Comparison of ENCODE assay signal across 14 cellular contexts in genomic region chrX:113522814-113523213, GRCh38.
A peak's percentile ranks its signal among the peaks of the same experiment; 100 is the strongest.
DNase-seq lines count a peak whose midpoint lies in the region; ATAC-seq and TF ChIP-seq lines count a peak whose summit lies in the region.
"Had no signal": no experiment of that assay in that cellular context is flagged by ENCODE, and none has a peak within 500 bp of the region (broad histone marks: within the 10 kb centered on the region; RNA-seq: fewer than 3 reads in every experiment).

No MANE protein-coding gene starts in this region.

- H3K4me3 Mint-ChIP-seq in WTC11 = no peak overlapping the region
- H3K4me3 Mint-ChIP-seq: T-helper 2 cell treated with Interferon-gamma antibody and Interleukin-4, amounts not matched to agents 5 μg/mL and 100 μg/mL, for 36 hours had no signal

- no peaks in the 10 kb centered on the region for H3K9me3 ChIP-seq in sigmoid colon
- H3K9me3 ChIP-seq: right atrium auricular region had no signal

- POLR2A ChIA-PET in WTC11 (lab: Charles Lee) = no interaction called here

- H3K27me3 ChIP-seq in sigmoid colon = no peaks in the 10 kb centered on the region
- H3K27me3 ChIP-seq: right atrium auricular region had no signal

- H3K9me3 Mint-ChIP-seq in WTC11 = no peaks in the 10 kb centered on the region

- CTCF ChIA-PET in WTC11 (lab: Charles Lee) = no interaction called here

- H3K36me3 ChIP-seq in sigmoid colon = no peaks in the 10 kb centered on the region
- H3K36me3 ChIP-seq: right atrium auricular region had no signal

- H3K4me3 ChIP-seq in LNCaP clone FGC (ENCODE audit: low read depth, low read length) (no peak overlapping the region), sigmoid colon (no peak overlapping the region)
- H3K4me3 ChIP-seq: right atrium auricular region had no signal

- TF ChIP-seq EP300 in sigmoid colon (IDR thresholded peaks at IDR 0.05) = no peak

- H3K4me1 ChIP-seq in sigmoid colon = no peaks in the 10 kb centered on the region
- H3K4me1 ChIP-seq: right atrium auricular region had no signal

- TF ChIP-seq POLR2A in sigmoid colon (IDR thresholded peaks at IDR 0.05) = no peak

- intact Hi-C loops in sigmoid colon (cut with DNase I) = no loop called here

- H3K36me3 Mint-ChIP-seq in WTC11 = no peaks in the 10 kb centered on the region

- no peaks in the 10 kb centered on the region for H3K27me3 Mint-ChIP-seq in WTC11 (ENCODE audit: low read depth)

- peaks cover 11% of the 10 kb centered on the region for H3K4me1 Mint-ChIP-seq in WTC11

- DNase-seq in GM19240 (ENCODE audit: insufficient read length, low spot score) (peak; percentile 6), LNCaP clone FGC (ENCODE audit: low read depth) (peak; percentile 33), mucosa of gallbladder (ENCODE audit: low spot score) (peak; percentile 10), sigmoid colon (no peak), KG1 (lab: John Stamatoyannopoulos, UW) (no peak), WTC11 (ENCODE audit: low spot score) (no peak), ecto neural progenitor cell (ENCODE audit: low spot score) (no peak)
- DNase-seq: activated naive CD4-positive, alpha-beta T cell; left colon; NCI-H446 treated with DMSO at 0.1 percent for 48 hours; stimulated activated CD8-positive, alpha-beta memory T cell treated with anti-CD3 and anti-CD28 coated beads, Interleukin-4, amount 100 ng/mL, for 48 hours had no signal

- H3K27ac Mint-ChIP-seq in WTC11 = no peak overlapping the region
- H3K27ac Mint-ChIP-seq: T-helper 2 cell treated with Interferon-gamma antibody and Interleukin-4, amounts not matched to agents 5 μg/mL and 100 μg/mL, for 36 hours had no signal

- no peak overlapping the region for H3K27ac ChIP-seq in sigmoid colon
- H3K27ac ChIP-seq: right atrium auricular region had no signal

- ATAC-seq in HG02840 (IDR thresholded peaks at IDR 0.05; ENCODE audit: low FRiP score, unreplicated experiment) (peak; percentile 90), WTC11 (no peak)
- ATAC-seq: left colon had no signal

- WGBS in sigmoid colon, 2 donors = 62 to 76% methylated on average over 3 of the region's 3 CpGs

- TF ChIP-seq CTCF in LNCaP clone FGC (IDR thresholded peaks at IDR 0.05; ENCODE audit: control insufficient read depth, extremely low read depth, insufficient read depth) (no peak), sigmoid colon (IDR thresholded peaks at IDR 0.05) (no peak), WTC11 (IDR thresholded peaks at IDR 0.05) (no peak)

TF ChIP-seq in WTC11, 78 proteins besides CTCF, POLR2A, EP300 and RAD21:
- no peak for TF ChIP-seq ZNF317 (CRISPR knock-in tag; IDR thresholded peaks at IDR 0.05; ENCODE audit: borderline replicate concordance, low read depth)
- no peak for TF ChIP-seq SMAD3 (CRISPR knock-in tag; IDR thresholded peaks at IDR 0.05; ENCODE audit: borderline replicate concordance)
- no peak for TF ChIP-seq GRHL2 (CRISPR knock-in tag; IDR thresholded peaks at IDR 0.05; ENCODE audit: insufficient replicate concordance, severe bottlenecking)
- no peak for TF ChIP-seq FOXJ3 (CRISPR knock-in tag; IDR thresholded peaks at IDR 0.05; ENCODE audit: borderline replicate concordance)
- no peak for TF ChIP-seq TP53 (CRISPR knock-in tag; IDR thresholded peaks at IDR 0.05)
- TF ChIP-seq ZBTB21 (CRISPR knock-in tag; IDR thresholded peaks at IDR 0.05; ENCODE audit: borderline replicate concordance) = no peak
- no peak for TF ChIP-seq JAZF1 (CRISPR knock-in tag; IDR thresholded peaks at IDR 0.05)
- TF ChIP-seq, protein P1, sequence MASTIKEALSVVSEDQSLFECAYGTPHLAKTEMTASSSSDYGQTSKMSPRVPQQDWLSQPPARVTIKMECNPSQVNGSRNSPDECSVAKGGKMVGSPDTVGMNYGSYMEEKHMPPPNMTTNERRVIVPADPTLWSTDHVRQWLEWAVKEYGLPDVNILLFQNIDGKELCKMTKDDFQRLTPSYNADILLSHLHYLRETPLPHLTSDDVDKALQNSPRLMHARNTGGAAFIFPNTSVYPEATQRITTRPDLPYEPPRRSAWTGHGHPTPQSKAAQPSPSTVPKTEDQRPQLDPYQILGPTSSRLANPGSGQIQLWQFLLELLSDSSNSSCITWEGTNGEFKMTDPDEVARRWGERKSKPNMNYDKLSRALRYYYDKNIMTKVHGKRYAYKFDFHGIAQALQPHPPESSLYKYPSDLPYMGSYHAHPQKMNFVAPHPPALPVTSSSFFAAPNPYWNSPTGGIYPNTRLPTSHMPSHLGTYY (CRISPR knock-in tag; IDR thresholded peaks at IDR 0.05) = no peak
- no peak for TF ChIP-seq ZNF263 (CRISPR knock-in tag; IDR thresholded peaks at IDR 0.05; ENCODE audit: low read depth)
- TF ChIP-seq KAT7 (CRISPR knock-in tag; IDR thresholded peaks at IDR 0.05; ENCODE audit: borderline replicate concordance) = no peak
- TF ChIP-seq, protein P2, sequence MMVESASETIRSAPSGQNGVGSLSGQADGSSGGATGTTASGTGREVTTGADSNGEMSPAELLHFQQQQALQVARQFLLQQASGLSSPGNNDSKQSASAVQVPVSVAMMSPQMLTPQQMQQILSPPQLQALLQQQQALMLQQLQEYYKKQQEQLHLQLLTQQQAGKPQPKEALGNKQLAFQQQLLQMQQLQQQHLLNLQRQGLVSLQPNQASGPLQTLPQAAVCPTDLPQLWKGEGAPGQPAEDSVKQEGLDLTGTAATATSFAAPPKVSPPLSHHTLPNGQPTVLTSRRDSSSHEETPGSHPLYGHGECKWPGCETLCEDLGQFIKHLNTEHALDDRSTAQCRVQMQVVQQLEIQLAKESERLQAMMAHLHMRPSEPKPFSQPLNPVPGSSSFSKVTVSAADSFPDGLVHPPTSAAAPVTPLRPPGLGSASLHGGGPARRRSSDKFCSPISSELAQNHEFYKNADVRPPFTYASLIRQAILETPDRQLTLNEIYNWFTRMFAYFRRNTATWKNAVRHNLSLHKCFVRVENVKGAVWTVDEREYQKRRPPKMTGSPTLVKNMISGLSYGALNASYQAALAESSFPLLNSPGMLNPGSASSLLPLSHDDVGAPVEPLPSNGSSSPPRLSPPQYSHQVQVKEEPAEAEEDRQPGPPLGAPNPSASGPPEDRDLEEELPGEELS (CRISPR knock-in tag; IDR thresholded peaks at IDR 0.05) = no peak
- TF ChIP-seq NR3C1 (CRISPR knock-in tag; conservative IDR thresholded peaks at IDR 0.05; ENCODE audit: low read depth) = no peak
- TF ChIP-seq FOXP1 (CRISPR knock-in tag; IDR thresholded peaks at IDR 0.05; ENCODE audit: borderline replicate concordance) = no peak
- TF ChIP-seq ZNF512 (CRISPR knock-in tag; IDR thresholded peaks at IDR 0.05; ENCODE audit: borderline replicate concordance) = no peak
- TF ChIP-seq, protein P3, sequence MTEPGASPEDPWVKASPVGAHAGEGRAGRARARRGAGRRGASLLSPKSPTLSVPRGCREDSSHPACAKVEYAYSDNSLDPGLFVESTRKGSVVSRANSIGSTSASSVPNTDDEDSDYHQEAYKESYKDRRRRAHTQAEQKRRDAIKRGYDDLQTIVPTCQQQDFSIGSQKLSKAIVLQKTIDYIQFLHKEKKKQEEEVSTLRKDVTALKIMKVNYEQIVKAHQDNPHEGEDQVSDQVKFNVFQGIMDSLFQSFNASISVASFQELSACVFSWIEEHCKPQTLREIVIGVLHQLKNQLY (CRISPR knock-in tag; IDR thresholded peaks at IDR 0.05) = no peak

Comparison
In these comparisons a context has a peak if more than half of its experiments do, and no peak if none do; other contexts are left out.
1. DNase-seq: peak in GM19240 (single experiment), LNCaP clone FGC (single experiment) and mucosa of gallbladder (single experiment); none in sigmoid colon (single experiment), KG1 (single experiment), WTC11 (single experiment) and ecto neural progenitor cell (single experiment).